Comparison of ENCODE assay signal across 14 cellular contexts in genomic region chr1:60898987-60899386, GRCh38.
DNase-seq lines count a peak whose midpoint lies in the region; ATAC-seq and TF ChIP-seq lines count a peak whose summit lies in the region.
"Had no signal": no experiment of that assay in that cellular context is flagged by ENCODE, and none has a peak within 500 bp of the region (broad histone marks: within the 10 kb centered on the region; RNA-seq: fewer than 3 reads in every experiment).

No MANE protein-coding gene starts in this region.

- H3K4me3 ChIP-seq in GM06990 (replicated peaks; ENCODE audit: low read depth, low read length): no peak overlapping the region
- H3K4me3 ChIP-seq: BLaER1 treated with 17β-estradiol and CSF1 and Interleukin-3, amounts not matched to agents 10 nM and 100 nM; lung; right lobe of liver had no signal

- DNase-seq in GM06990 (ENCODE audit: extremely low read depth, insufficient read length) (peak; percentile 4), glomerular visceral epithelial cell (ENCODE audit: extremely low spot score) (no peak), ACHN (no peak), islet precursor cell (no peak)
- DNase-seq in activated naive CD4-positive, alpha-beta T cell (lab: John Stamatoyannopoulos, UW): no peak
- DNase-seq: NCI-H2227 treated with DMSO at 0.1 percent for 48 hours, OCI-M1, right lobe of liver, substantia nigra had no signal

- no peaks in the 10 kb centered on the region for H3K27me3 ChIP-seq in GM06990 (replicated peaks; ENCODE audit: control insufficient read depth, insufficient read depth, low read length)
- H3K27me3 ChIP-seq: BLaER1 treated with 17β-estradiol and CSF1 and Interleukin-3, amounts not matched to agents 10 nM and 100 nM; right lobe of liver had no signal

- TF ChIP-seq POLR2A in GM18505 (IDR thresholded peaks at IDR 0.05; ENCODE audit: borderline replicate concordance, extremely low read depth, insufficient read depth, insufficient read length): no peak

- H3K36me3 ChIP-seq in GM06990 (ENCODE audit: control insufficient read depth, insufficient read depth, low read length): no peaks in the 10 kb centered on the region
- H3K36me3 ChIP-seq: BLaER1 treated with 17β-estradiol and CSF1 and Interleukin-3, amounts not matched to agents 10 nM and 100 nM; right lobe of liver had no signal

- in situ Hi-C loops in ACHN (cut with HindIII; ENCODE audit: low pct_ligation_motif_present, low pct_unique_long_range_greater_than_20kb, low sequenced_read_pairs): no loop called here

- ATAC-seq in GM18505 (IDR thresholded peaks at IDR 0.05; ENCODE audit: unreplicated experiment) (peak; percentile 77), GM21526 (IDR thresholded peaks at IDR 0.05; ENCODE audit: low FRiP score, unreplicated experiment) (peak; percentile 81), HG03432 (IDR thresholded peaks at IDR 0.05; ENCODE audit: unreplicated experiment) (peak; percentile 94)

- TF ChIP-seq CTCF in GM06990 (IDR thresholded peaks at IDR 0.05; ENCODE audit: insufficient read depth, low read length, poor library complexity, severe bottlenecking): no peak
